8 cellular contexts compared by ENCODE assay signal in genomic region chr12:8914716-8915526, GRCh38. TPM values are rescaled to one million over a fixed set of nuclear protein-coding genes. Genes with fewer than 3 reads are reported as not detected.
DNase-seq lines count a peak whose midpoint lies in the region; ATAC-seq lines count a peak whose summit lies in the region.

No MANE protein-coding gene starts in this region.

- DNase-seq in DMS79 treated with DMSO at 0.1 percent for 48 hours (lab: John Stamatoyannopoulos, UW) (peak; percentile 39), DMS79 (lab: John Stamatoyannopoulos, UW) (no peak), NCI-H2196 (lab: John Stamatoyannopoulos, UW; ENCODE audit: unreplicated experiment) (peak; percentile 6), ecto neural progenitor cell (ENCODE audit: low spot score) (peak; percentile 87), lung microvascular endothelial cell (ENCODE audit: low read depth in 2 of 2) (peak; percentile 55 to 67)
- DNase-seq in activated CD4-positive, alpha-beta T cell treated with anti-CD3 and anti-CD28 coated beads, Interleukin-2, amount 50 U/mL, for 24 hours (ENCODE audit: low read depth in 1 of 2, low spot score in 1 of 2): peak; percentile 32
- DNase-seq in stimulated activated CD4-positive, alpha-beta T cell treated with anti-CD3 and anti-CD28 coated beads, TNF-alpha, amount 100 ng/mL, for 48 hours (ENCODE audit: low read depth in 3 of 3): peak in 2 of 3 donors; percentile 17 to 45

- ATAC-seq in HG02852 (IDR thresholded peaks at IDR 0.05; ENCODE audit: unreplicated experiment): peak; percentile 83

RNA-seq across cellular contexts. Expression of gene PHC1, which starts 0.6 kb away (rescaled TPM):
- 5.9 and 12.1 TPM in 2 replicates for total RNA-seq in lung microvascular endothelial cell

RNA-seq across cellular contexts. Expression of gene M6PR, which starts 34.5 kb away (rescaled TPM):
- total RNA-seq in lung microvascular endothelial cell: 205 and 283 TPM in 2 replicates
